ENCODE assay signal across 8 cellular contexts in genomic region chr5:177494356-177495195, GRCh38. TPM values are rescaled to one million over a fixed set of nuclear protein-coding genes. Genes with fewer than 3 reads are reported as not detected.
DNase-seq lines count a peak whose midpoint lies in the region; ATAC-seq and TF ChIP-seq lines count a peak whose summit lies in the region.

No MANE protein-coding gene starts in this region.

- H3K4me1 ChIP-seq in adrenal gland (replicated peaks in 1 of 2) (peaks cover 29 to 36% of the 10 kb centered on the region in 2 donors), iPS-18a (ENCODE audit: control insufficient read depth, low read depth, low read length) (peaks cover 32% of the 10 kb centered on the region)

- DNase-seq in GM06990 (ENCODE audit: extremely low read depth, insufficient read length), result no peak
- peak; percentile 61 for DNase-seq in NAMALWA (ENCODE audit: low spot score)
- peak; percentile 52 to 74 (median 60) for DNase-seq in adrenal gland
- DNase-seq in smooth muscle cell of the brain vasculature (ENCODE audit: low read depth, low spot score), result peak; percentile 64
- DNase-seq in hippocampal formation (lab: John Stamatoyannopoulos, UW), result no peak
- DNase-seq in middle frontal gyrus (ENCODE audit: extremely low spot score, low spot score), result no peak

- H3K27me3 ChIP-seq in GM06990 (replicated peaks; ENCODE audit: control insufficient read depth, insufficient read depth, low read length) (peaks cover 2% of the 10 kb centered on the region), adrenal gland (no peaks in the 10 kb centered on the region), iPS-18a (ENCODE audit: control insufficient read depth, insufficient read depth, low read length) (peaks cover 16% of the 10 kb centered on the region)

- H3K36me3 ChIP-seq in GM06990 (ENCODE audit: control insufficient read depth, insufficient read depth, low read length) (no peaks in the 10 kb centered on the region; the same call in 1 of the 2 replicates), adrenal gland (replicated peaks in 1 of 2) (peaks cover 0 to 22% of the 10 kb centered on the region in 2 donors), iPS-18a (ENCODE audit: control insufficient read depth, low read depth, low read length) (peaks cover 21% of the 10 kb centered on the region)

- no peaks in the 10 kb centered on the region for H3K9me3 ChIP-seq in adrenal gland (replicated peaks in 1 of 3)
- no peaks in the 10 kb centered on the region for H3K9me3 ChIP-seq in iPS-18a (ENCODE audit: control insufficient read depth, low read depth, low read length)

- H3K9ac ChIP-seq in iPS-18a (ENCODE audit: low read length), result peak overlapping the region; percentile 95

- no peak for TF ChIP-seq POLR2A in adrenal gland (IDR thresholded peaks at IDR 0.05)

- intact Hi-C loops in adrenal gland (cut with DNase I), result no loop called here

- H3K4me3 ChIP-seq in GM06990 (replicated peaks; ENCODE audit: low read depth, low read length) (no peak overlapping the region), adrenal gland (no peak overlapping the region), iPS-18a (ENCODE audit: low read length) (peak overlapping the region; percentile 80)

- H3K27ac ChIP-seq in adrenal gland (peak overlapping the region in 2 of 5 donors; percentile 49 to 89), iPS-18a (ENCODE audit: low read length) (peak overlapping the region; percentile 96)

- TF ChIP-seq CTCF in GM06990 (IDR thresholded peaks at IDR 0.05; ENCODE audit: insufficient read depth, low read length, poor library complexity, severe bottlenecking) (peak; percentile 17), adrenal gland (IDR thresholded peaks at IDR 0.05) (peak in 2 of 6 experiments; percentile 13 to 18)

- ATAC-seq in HG02885 (IDR thresholded peaks at IDR 0.05; ENCODE audit: poor library complexity, unreplicated experiment), result no peak

- 11 to 50% (median 40%) methylated on average over 1 to 11 of the region's 11 CpGs for WGBS in adrenal gland, 4 donors

RNA-seq across cellular contexts. Expression of gene PDLIM7, which starts 2.8 kb away (rescaled TPM):
- 10 to 100 TPM; 19.0 to 63.2 (median 38.9) TPM for total RNA-seq in adrenal gland
- 100 to 1,000 TPM in 2 of 3 donors, 1 to 10 TPM in 1; 6.5 to 246 (median 131) TPM for polyA plus RNA-seq in adrenal gland

RNA-seq across cellular contexts. Expression of gene DOK3, which starts 15.1 kb away (rescaled TPM):
- 10 to 100 TPM in 6 of 8 donors, 1 to 10 TPM in 2; 8.2 to 49.1 (median 13.5) TPM for total RNA-seq in adrenal gland
- 10 to 100 TPM in 2 of 3 donors, 1 to 10 TPM in 1; 2.3 to 38.5 (median 10.7) TPM for polyA plus RNA-seq in adrenal gland

RNA-seq across cellular contexts. Expression of gene DBN1, which starts 21.1 kb away (rescaled TPM):
- 10 to 100 TPM; 11.5 to 17.5 (median 12.6) TPM for total RNA-seq in adrenal gland
- 10 to 100 TPM in 2 of 3 donors, 1 to 10 TPM in 1; 5.1 to 47.1 (median 19.1) TPM for polyA plus RNA-seq in adrenal gland

RNA-seq across cellular contexts. Expression of gene DDX41, which starts 22.2 kb away (rescaled TPM):
- 100 to 1,000 TPM in 5 of 8 donors, 10 to 100 TPM in 3; 71.4 to 180 (median 109) TPM for total RNA-seq in adrenal gland
- 100 to 1,000 TPM in 2 of 3 donors, 10 to 100 TPM in 1; 47.0 to 145 (median 124) TPM for polyA plus RNA-seq in adrenal gland

RNA-seq across cellular contexts. Expression of gene PRR7, which starts 48.0 kb away (rescaled TPM):
- total RNA-seq in adrenal gland, result 10 to 100 TPM in 1 of 8 donors, 1 to 10 TPM in 7; 3.8 to 13.5 (median 6.9) TPM
- 1 to 10 TPM in 2 of 3 donors, not detected in 1; 5.4 to 9.8 TPM for polyA plus RNA-seq in adrenal gland

Comparison
In these comparisons a context has a peak if more than half of its experiments do, and no peak if none do; other contexts are left out.
1. DNase-seq: peak in NAMALWA (single experiment), adrenal gland (7 of 7) and smooth muscle cell of the brain vasculature (single experiment); none in GM06990 (single experiment), hippocampal formation (0 of 2) and middle frontal gyrus (single experiment).